Comparison of ENCODE assay signal across 3 cellular contexts in genomic region chr19:42516771-42517170, GRCh38.
A peak's percentile ranks its signal among the peaks of the same experiment; 100 is the strongest.
TF ChIP-seq lines count a peak whose summit lies in the region.

No MANE protein-coding gene starts in this region.

TF ChIP-seq in HEK293, 187 proteins besides CTCF, POLR2A, EP300 and RAD21:
- peak; percentile 89 for TF ChIP-seq ZNF280D (tag by site-specific recombination; IDR thresholded peaks at IDR 0.05)
- no peak for TF ChIP-seq ZFP3 (tag by site-specific recombination; IDR thresholded peaks at IDR 0.05; ENCODE audit: low read depth)
- no peak for TF ChIP-seq ZNF175 (tag by site-specific recombination; IDR thresholded peaks at IDR 0.05)

TF ChIP-seq in WTC11, 78 proteins besides CTCF, POLR2A, EP300 and RAD21:
- TF ChIP-seq PRDM15 (CRISPR knock-in tag; IDR thresholded peaks at IDR 0.05) (no peak), GTF2I (CRISPR knock-in tag; conservative IDR thresholded peaks at IDR 0.05) (peak; percentile 60; the same call in 1 of the 2 replicates), ZNF396 (CRISPR knock-in tag; IDR thresholded peaks at IDR 0.05; ENCODE audit: borderline replicate concordance) (peak; percentile 8; the same call in 1 of the 2 replicates), SMAD3 (CRISPR knock-in tag; IDR thresholded peaks at IDR 0.05; ENCODE audit: borderline replicate concordance) (no peak), TEAD4 (CRISPR knock-in tag; IDR thresholded peaks at IDR 0.05) (no peak), JAZF1 (CRISPR knock-in tag; IDR thresholded peaks at IDR 0.05) (no peak), CBFB (CRISPR knock-in tag; IDR thresholded peaks at IDR 0.05; ENCODE audit: low read depth) (no peak)

TF ChIP-seq in H1, 55 proteins besides CTCF, POLR2A, EP300 and RAD21:
- no peak for TF ChIP-seq SIRT6 (IDR thresholded peaks at IDR 0.05; ENCODE audit: low read length)
- TF ChIP-seq HDAC2 (IDR thresholded peaks at IDR 0.05; ENCODE audit: borderline replicate concordance in 1 of 2, low read depth in 2 of 2, low read length in 2 of 2): no peak
- no peak for TF ChIP-seq EGR1 (IDR thresholded peaks at IDR 0.05; ENCODE audit: borderline replicate concordance, low read depth, low read length)
- no peak for TF ChIP-seq NRF1 (IDR thresholded peaks at IDR 0.05; ENCODE audit: low read depth, low read length)
- no peak for TF ChIP-seq GTF2F1 (IDR thresholded peaks at IDR 0.05; ENCODE audit: borderline replicate concordance, low read depth, low read length)
- TF ChIP-seq KDM1A (IDR thresholded peaks at IDR 0.05; ENCODE audit: borderline replicate concordance, low read length): peak; percentile 51; the same call in 1 of the 2 replicates
- no peak for TF ChIP-seq BACH1 (IDR thresholded peaks at IDR 0.05; ENCODE audit: low read length)
